In genomic region chrX:153971632-153972367, GRCh38 we compare ENCODE assay signal across 8 cellular contexts. TPM values are rescaled to one million over a fixed set of nuclear protein-coding genes. Genes with fewer than 3 reads are reported as not detected.
DNase-seq lines count a peak whose midpoint lies in the region; ATAC-seq and TF ChIP-seq lines count a peak whose summit lies in the region.

HCFC1 (minus strand) TSS chrX:153971818; CDS start chrX:153970840, 978 bp downstream.

- peak within 1 kb of the TSS; percentile 100 for H4K91ac ChIP-seq in IMR-90 (ENCODE audit: insufficient read depth, low read depth, low read length)

- peak within 1 kb of the TSS; percentile 93 for H3K18ac ChIP-seq in IMR-90 (ENCODE audit: low read depth, low read length)

- peak within 1 kb of the TSS; percentile 100 for H2AK5ac ChIP-seq in IMR-90 (ENCODE audit: low read depth, low read length)

- ATAC-seq in GM21528 (IDR thresholded peaks at IDR 0.05; ENCODE audit: low FRiP score, unreplicated experiment): peak; percentile 52
- ATAC-seq in IMR-90 (ENCODE audit: low read depth): peak; percentile 40
- peak; percentile 42 to 44 for ATAC-seq in activated T-cell treated with anti-CD3 and anti-CD28 coated beads, Interleukin-2, amount 50 U/mL, for 72 hours (replicated peaks in 1 of 2)
- peak; percentile 49 to 53 for ATAC-seq in naive B cell (ENCODE audit: low read depth in 2 of 2)
- ATAC-seq in stimulated activated memory B cell treated with anti-CD40 and anti-IgM and Interleukin-4, amounts not matched to agents 10 μg/mL and 1 μg/mL and 100 μg/mL, for 72 hours: peak; percentile 74

- peak within 1 kb of the TSS; percentile 100 for H3K27ac ChIP-seq in IMR-90 (ENCODE audit: insufficient read depth, low read length)
- peak within 1 kb of the TSS; percentile 99 for H3K27ac ChIP-seq in PC-9
- H3K27ac ChIP-seq in esophagus squamous epithelium: peak within 1 kb of the TSS; percentile 98 to 99 (median 99)

- H4K20me1 ChIP-seq in IMR-90 (ENCODE audit: insufficient read depth, low read length): peaks cover 40% of the 10 kb centered on the region
- peaks cover 31% of the 10 kb centered on the region for H4K20me1 ChIP-seq in PC-9 (ENCODE audit: insufficient read depth)

- H3K9me3 ChIP-seq in IMR-90 (ENCODE audit: control insufficient read depth, insufficient read depth, low read length) (no peaks in the 10 kb centered on the region), PC-9 (ENCODE audit: insufficient read depth, low read depth) (no peaks in the 10 kb centered on the region), esophagus squamous epithelium (no peaks in the 10 kb centered on the region)

- H3K27me3 ChIP-seq in IMR-90 (ENCODE audit: control insufficient read depth, insufficient read depth, low read length) (no peaks in the 10 kb centered on the region), PC-9 (ENCODE audit: insufficient read depth, low read depth) (no peaks in the 10 kb centered on the region), esophagus squamous epithelium (no peaks in the 10 kb centered on the region)

- WGBS in IMR-90 (ENCODE audit: extremely low coverage in 2 of 2, insufficient read length in 1 of 2), 2 experiments: 32% methylated on average over 31 of the region's 78 CpGs; no CpG with 5 or more reads in 1 of the 2 experiments
- WGBS in esophagus squamous epithelium, 2 donors: no CpG with 5 or more reads among the region's 78 CpGs

- H3K56ac ChIP-seq in IMR-90 (ENCODE audit: extremely low read depth, insufficient read depth, low read length): peak within 1 kb of the TSS; percentile 99

- peak within 1 kb of the TSS; percentile 100 for H3K14ac ChIP-seq in IMR-90 (replicated peaks; ENCODE audit: low read depth, low read length)

- peak within 1 kb of the TSS; percentile 99 for H3K4ac ChIP-seq in IMR-90 (ENCODE audit: low read depth, low read length)

- peaks cover 7% of the 10 kb centered on the region for H3K27me3 Mint-ChIP-seq in activated T-cell treated with anti-CD3 and anti-CD28 coated beads, Interleukin-2, amount 50 U/mL, for 72 hours (ENCODE audit: low read depth)
- H3K27me3 Mint-ChIP-seq in naive B cell: no peaks in the 10 kb centered on the region
- H3K27me3 Mint-ChIP-seq in stimulated activated memory B cell treated with anti-CD40 and anti-IgM and Interleukin-4, amounts not matched to agents 10 μg/mL and 1 μg/mL and 100 μg/mL, for 72 hours: no peaks in the 10 kb centered on the region

- no peaks in the 10 kb centered on the region for H3K36me3 ChIP-seq in IMR-90 (ENCODE audit: control insufficient read depth, insufficient read depth, low read length)
- H3K36me3 ChIP-seq in PC-9 (ENCODE audit: low read depth): no peaks in the 10 kb centered on the region
- no peaks in the 10 kb centered on the region for H3K36me3 ChIP-seq in esophagus squamous epithelium

- peak within 1 kb of the TSS; percentile 99 for H2BK5ac ChIP-seq in IMR-90 (ENCODE audit: low read depth, low read length, poor library complexity, severe bottlenecking)

- peak within 1 kb of the TSS; percentile 95 to 99 for H4K8ac ChIP-seq in IMR-90 (ENCODE audit: low read depth in 2 of 2, low read length in 2 of 2)

- dilution Hi-C loops in IMR-90 (cut with HindIII; ENCODE audit: low sequenced_read_pairs, unreplicated experiment): no loop called here

- peaks cover 14 to 33% of the 10 kb centered on the region in 2 experiments; a peak in 2 of 4 replicates for H3K79me1 ChIP-seq in IMR-90 (ENCODE audit: low read depth in 1 of 2, low read length in 2 of 2)

- H3K4me3 Mint-ChIP-seq in activated T-cell treated with anti-CD3 and anti-CD28 coated beads, Interleukin-2, amount 50 U/mL, for 72 hours: peak within 1 kb of the TSS; percentile 100
- peak within 1 kb of the TSS; percentile 87 to 100 (median 100) for H3K4me3 Mint-ChIP-seq in naive B cell
- peak within 1 kb of the TSS; percentile 100 for H3K4me3 Mint-ChIP-seq in stimulated activated memory B cell treated with anti-CD40 and anti-IgM and Interleukin-4, amounts not matched to agents 10 μg/mL and 1 μg/mL and 100 μg/mL, for 72 hours

- peak within 1 kb of the TSS; percentile 96 for H4K5ac ChIP-seq in IMR-90 (ENCODE audit: low read depth, low read length)

- H3K4me3 ChIP-seq in IMR-90 (ENCODE audit: insufficient read depth, low read depth, low read length): peak within 1 kb of the TSS; percentile 96
- peak within 1 kb of the TSS; percentile 92 for H3K4me3 ChIP-seq in PC-9
- H3K4me3 ChIP-seq in esophagus squamous epithelium: peak within 1 kb of the TSS; percentile 76 to 95 (median 82)

- POLR2A ChIA-PET in IMR-90 (lab: Charles Lee; ENCODE audit: unreplicated experiment) (interaction anchor here (0.5 to 0.8 kb wide), 3 partner anchors 69 to 356 kb away, joined by 3 to 13 read pairs (median 5); no protein-coding TSS in a partner anchor), PC-9 (lab: Charles Lee; ENCODE audit: unreplicated experiment) (interaction anchor here (0.5 to 0.7 kb wide), 3 partner anchors 27 to 399 kb away, joined by 4 to 22 read pairs (median 10); partner anchors contain the start of gene AVPR2)

- peak within 1 kb of the TSS; percentile 99 for H2AFZ ChIP-seq in IMR-90 (replicated peaks; ENCODE audit: low read length, poor library complexity)
- H2AFZ ChIP-seq in PC-9: peak within 1 kb of the TSS; percentile 55

- in situ Hi-C loops in IMR-90 (cut with MboI; ENCODE audit: low sequenced_read_pairs): no loop called here

- CTCF ChIA-PET in IMR-90 (lab: Yijun Ruan, JAX): no interaction called here
- CTCF ChIA-PET in PC-9 (lab: Charles Lee): no interaction called here

- TF ChIP-seq CTCF in IMR-90 (conservative IDR thresholded peaks at IDR 0.05; ENCODE audit: low read depth, low read length): no peak
- no peak for TF ChIP-seq CTCF in PC-9 (conservative IDR thresholded peaks at IDR 0.05)
- TF ChIP-seq CTCF in esophagus squamous epithelium (IDR thresholded peaks at IDR 0.05): peak in 1 of 6 experiments; percentile 7

- H3K79me2 ChIP-seq in PC-9 (ENCODE audit: low read depth): peaks cover 54% of the 10 kb centered on the region

- BruUV-seq in IMR-90 (replicated peaks; lab: Mats Ljungman, UMichigan) (no TSS peak), PC-9 (replicated peaks; lab: Mats Ljungman, UMichigan) (no TSS peak)

- peaks cover 5 to 8% of the 10 kb centered on the region in 2 donors for H3K36me3 Mint-ChIP-seq in activated T-cell treated with anti-CD3 and anti-CD28 coated beads, Interleukin-2, amount 50 U/mL, for 72 hours (ENCODE audit: insufficient read depth in 2 of 2)
- H3K36me3 Mint-ChIP-seq in naive B cell: peaks cover 4 to 7% of the 10 kb centered on the region in 2 donors
- H3K36me3 Mint-ChIP-seq in stimulated activated memory B cell treated with anti-CD40 and anti-IgM and Interleukin-4, amounts not matched to agents 10 μg/mL and 1 μg/mL and 100 μg/mL, for 72 hours: peaks cover 27% of the 10 kb centered on the region

- intact Hi-C loops in IMR-90 (cut with micrococcal nuclease) (loop anchor here (2.0 kb wide), 1 partner anchor 75 kb away; no protein-coding TSS in a partner anchor), PC-9 (cut with micrococcal nuclease; ENCODE audit: unreplicated experiment) (loop anchor here (1.0 to 2.0 kb wide), 4 partner anchors 31 to 576 kb away; partner anchors contain the start of genes EMD, IKBKG and MECP2), esophagus squamous epithelium (cut with DNase I) (no loop called here)

- peaks cover 39% of the 10 kb centered on the region for H3K4me1 Mint-ChIP-seq in activated T-cell treated with anti-CD3 and anti-CD28 coated beads, Interleukin-2, amount 50 U/mL, for 72 hours (ENCODE audit: low read depth)
- H3K4me1 Mint-ChIP-seq in naive B cell: peaks cover 34 to 55% (median 42%) of the 10 kb centered on the region in 3 donors
- peaks cover 48% of the 10 kb centered on the region for H3K4me1 Mint-ChIP-seq in stimulated activated memory B cell treated with anti-CD40 and anti-IgM and Interleukin-4, amounts not matched to agents 10 μg/mL and 1 μg/mL and 100 μg/mL, for 72 hours

- DNase-seq in DMS114 treated with DMSO at 0.1 percent for 48 hours (lab: John Stamatoyannopoulos, UW; ENCODE audit: unreplicated experiment) (peak; percentile 76), IMR-90 (peak; percentile 84), PC-9 (peak; percentile 75 to 90), esophagus squamous epithelium (lab: John Stamatoyannopoulos, UW) (peak; percentile 84), naive B cell (peak; percentile 94)
- peak; percentile 89 to 95 for DNase-seq in activated T-cell treated with anti-CD3 and anti-CD28 coated beads, Interleukin-2, amount 50 U/mL, for 72 hours

- H2BK20ac ChIP-seq in IMR-90 (ENCODE audit: low read depth, low read length): no peak within 1 kb of the TSS; the same call in 1 of the 2 replicates

- TF ChIP-seq POLR2A in IMR-90 (IDR thresholded peaks at IDR 0.05; ENCODE audit: low read depth, low read length) (peak; percentile 82), esophagus squamous epithelium (IDR thresholded peaks at IDR 0.05) (peak in 2 of 4 donors; percentile 22 to 27)

- peak within 1 kb of the TSS; percentile 99 for H3K9ac ChIP-seq in IMR-90 (ENCODE audit: low read depth, low read length)

- peaks cover 9% of the 10 kb centered on the region; the same call in 1 of the 2 replicates for H3F3A ChIP-seq in PC-9 (ENCODE audit: insufficient read depth, low read depth)

- no peaks in the 10 kb centered on the region for H3K9me3 Mint-ChIP-seq in activated T-cell treated with anti-CD3 and anti-CD28 coated beads, Interleukin-2, amount 50 U/mL, for 72 hours
- H3K9me3 Mint-ChIP-seq in naive B cell: no peaks in the 10 kb centered on the region
- H3K9me3 Mint-ChIP-seq in stimulated activated memory B cell treated with anti-CD40 and anti-IgM and Interleukin-4, amounts not matched to agents 10 μg/mL and 1 μg/mL and 100 μg/mL, for 72 hours: no peaks in the 10 kb centered on the region

- no peak for TF ChIP-seq RAD21 in IMR-90 (IDR thresholded peaks at IDR 0.05; ENCODE audit: low read length)

- H3K4me2 ChIP-seq in IMR-90 (ENCODE audit: low read depth, low read length): peak within 1 kb of the TSS; percentile 93
- peak within 1 kb of the TSS; percentile 89 for H3K4me2 ChIP-seq in PC-9

- peak within 1 kb of the TSS; percentile 100 for H3K27ac Mint-ChIP-seq in activated T-cell treated with anti-CD3 and anti-CD28 coated beads, Interleukin-2, amount 50 U/mL, for 72 hours
- H3K27ac Mint-ChIP-seq in naive B cell: peak within 1 kb of the TSS; percentile 98 to 100 (median 100)
- peak within 1 kb of the TSS; percentile 99 for H3K27ac Mint-ChIP-seq in stimulated activated memory B cell treated with anti-CD40 and anti-IgM and Interleukin-4, amounts not matched to agents 10 μg/mL and 1 μg/mL and 100 μg/mL, for 72 hours

- H2BK15ac ChIP-seq in IMR-90 (ENCODE audit: low read depth, low read length): peak within 1 kb of the TSS; percentile 83; the same call in 2 of the 3 replicates

- H3K9me2 ChIP-seq in PC-9 (ENCODE audit: insufficient read depth): no peaks in the 10 kb centered on the region

- peaks cover 9% of the 10 kb centered on the region; the same call in 1 of the 2 replicates for H3K9me1 ChIP-seq in IMR-90 (ENCODE audit: insufficient read depth, low read length)

- H3K23ac ChIP-seq in IMR-90 (ENCODE audit: low read depth, low read length): peak within 1 kb of the TSS; percentile 99

- H3K4me1 ChIP-seq in IMR-90 (ENCODE audit: control insufficient read depth, insufficient read depth, low read length): peaks cover 19% of the 10 kb centered on the region
- peaks cover 13% of the 10 kb centered on the region for H3K4me1 ChIP-seq in PC-9 (replicated peaks; ENCODE audit: insufficient read depth)
- peaks cover 36 to 55% (median 45%) of the 10 kb centered on the region in 3 donors for H3K4me1 ChIP-seq in esophagus squamous epithelium

- H2BK120ac ChIP-seq in IMR-90 (ENCODE audit: low read depth, low read length): peak within 1 kb of the TSS; percentile 93

- peak within 1 kb of the TSS; percentile 100 for H2AK9ac ChIP-seq in IMR-90 (replicated peaks; ENCODE audit: low read depth, low read length, poor library complexity)

RNA-seq across cellular contexts. Expression of gene HCFC1, which starts in this region (rescaled TPM):
- total RNA-seq in IMR-90 (2012; rRNA removed) (3.2 and 4.4 TPM in 2 replicates), PC-9 (2021) (67.1 and 79.9 TPM in 2 replicates), esophagus squamous epithelium (10 to 100 TPM; 22.2 to 54.0 (median 37.0) TPM)
- polyA plus RNA-seq in IMR-90 (2012; rRNA removed) (17.6 and 19.0 TPM in 2 replicates), naive B cell (ENCODE audit: low read depth in 6 of 6) (10 to 100 TPM in 1 of 6 donors, 1 to 10 TPM in 4, under 1 TPM in 1; 0.22 to 14.0 (median 5.8) TPM)
- polyA plus RNA-seq in IMR-90 (2012; cell fraction: cytosol; rRNA removed): 12.9 and 16.8 TPM in 2 replicates
- 21.4 and 46.2 TPM in 2 replicates for polyA plus RNA-seq in IMR-90 (2012; cell fraction: nucleus; rRNA removed; ENCODE audit: low replicate concordance)
- total RNA-seq in activated T-cell treated with anti-CD3 and anti-CD28 coated beads, Interleukin-2, amount 50 U/mL, for 72 hours: 10 to 100 TPM; 59.3 to 65.8 TPM

Comparison
In these comparisons a context has a peak if more than half of its experiments do, and no peak if none do; other contexts are left out.
1. Peak in every context shown above with its lines: DNase-seq, ATAC-seq, H3K4me3 ChIP-seq and H3K27ac ChIP-seq.